ENCODE assay signal across 27 cellular contexts in the genomic region with DNA sequence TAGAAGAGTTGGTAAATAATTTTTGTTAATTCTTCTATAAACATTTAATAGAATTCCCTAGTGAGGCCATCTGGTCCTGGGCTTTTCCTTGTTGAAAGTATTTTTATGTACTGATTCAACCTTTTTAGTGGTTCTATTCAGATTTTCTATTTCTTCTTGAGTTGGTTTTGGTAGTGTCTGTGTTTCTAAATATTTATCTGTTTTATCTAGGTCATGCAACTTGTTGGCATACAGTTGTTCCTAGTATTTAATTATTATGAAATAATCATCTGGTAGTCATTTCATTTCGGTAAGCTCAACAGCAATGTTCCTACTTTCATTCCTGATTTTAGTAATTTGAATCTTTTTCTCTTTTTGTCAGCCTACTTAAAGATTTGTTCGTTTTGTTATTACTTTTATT.
"Had no signal": no experiment of that assay in that cellular context is flagged by ENCODE, and none has a peak within 500 bp of the region (broad histone marks: within the 10 kb centered on the region; RNA-seq: fewer than 3 reads in every experiment).

No MANE protein-coding gene starts in this region.

- H3K27me3 ChIP-seq: neural progenitor cell, ovary, right lobe of liver, spleen, thyroid gland, tibial nerve, upper lobe of left lung, vagina had no signal

- ATAC-seq: natural killer cell; psoas muscle; right cardiac atrium; stimulated activated memory B cell treated with anti-CD40 and anti-IgM and Interleukin-4, amounts not matched to agents 10 μg/mL and 1 μg/mL and 100 μg/mL, for 72 hours; stimulated activated naive CD8-positive, alpha-beta T cell treated with anti-CD3 and anti-CD28 coated beads, Interleukin-15, amount 100 ng/mL, for 72 hours; stimulated activated naive CD8-positive, alpha-beta T cell treated with anti-CD3 and anti-CD28 coated beads, Interleukin-15, Interleukin-2, amounts not matched to agents 100 U/mL and 50 U/mL, for 24 hours had no signal

- H3K9me3 ChIP-seq: ovary, thyroid gland had no signal

- DNase-seq: natural killer cell; occipital lobe; ovary; posterior cingulate gyrus; psoas muscle; right cardiac atrium; right lobe of liver; spleen; stimulated activated CD4-positive, alpha-beta T cell treated with anti-CD3 and anti-CD28 coated beads, Interleukin-12 subunit alpha, Interleukin-12 subunit beta, amount 100 ng/mL, for 4 hours; stimulated activated CD4-positive, alpha-beta T cell treated with anti-CD3 and anti-CD28 coated beads, Interleukin-1b, Interleukin-23, amount 100 ng/mL, for 48 hours; stimulated activated CD4-positive, alpha-beta T cell treated with anti-CD3 and anti-CD28 coated beads, Interleukin-4, amount 100 ng/mL, for 1 hour; stimulated activated CD4-positive, alpha-beta T cell treated with anti-CD3 and anti-CD28 coated beads, Interleukin-4, amount 100 ng/mL, for 4 hours; stimulated activated CD8-positive, alpha-beta memory T cell treated with anti-CD3 and anti-CD28 coated beads, Interleukin-4, amount 100 ng/mL, for 48 hours; stimulated activated naive CD4-positive, alpha-beta T cell; stimulated activated naive CD8-positive, alpha-beta T cell treated with anti-CD3 and anti-CD28 coated beads, Interleukin-15, amount 100 ng/mL, for 72 hours; stimulated activated naive CD8-positive, alpha-beta T cell treated with anti-CD3 and anti-CD28 coated beads, Interleukin-15, Interleukin-2, amounts not matched to agents 100 U/mL and 50 U/mL, for 24 hours; thyroid gland; trophoblast cell; upper lobe of left lung had no signal

- H3K36me3 ChIP-seq: ovary, thoracic aorta, thyroid gland, vagina had no signal

- H3K27ac ChIP-seq: neural progenitor cell, ovary, parathyroid adenoma, psoas muscle, right lobe of liver, skin epidermis, spleen, thoracic aorta, thyroid gland, tibial nerve, upper lobe of left lung, vagina had no signal

- H3K4me3 ChIP-seq: neural progenitor cell, ovary, psoas muscle, right lobe of liver, skin epidermis, smooth muscle cell, spleen, thoracic aorta, thyroid gland, tibial nerve, upper lobe of left lung, vagina had no signal
